9 cellular contexts compared by ENCODE assay signal in the genomic region with DNA sequence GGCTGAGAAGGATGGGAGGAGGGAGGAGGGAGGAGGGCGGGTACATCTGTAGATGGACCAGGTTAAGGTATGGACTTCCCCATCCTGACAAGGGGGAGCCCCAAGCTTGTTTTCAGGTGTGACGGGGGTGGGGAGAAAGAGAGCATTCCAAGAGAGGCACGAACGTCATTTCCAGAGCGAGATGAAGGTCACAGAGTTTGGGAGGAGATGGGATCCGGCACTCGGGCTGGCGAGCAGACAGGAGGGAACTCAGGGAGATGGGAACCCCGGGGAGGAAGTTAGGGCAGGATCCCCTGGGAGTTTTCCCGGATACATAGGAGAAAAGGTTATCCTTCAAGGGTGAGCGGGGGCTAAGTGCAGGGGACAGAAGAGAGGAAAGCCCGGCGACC.
A peak's percentile ranks its signal among the peaks of the same experiment; 100 is the strongest.
DNase-seq lines count a peak whose midpoint lies in the region; ATAC-seq and TF ChIP-seq lines count a peak whose summit lies in the region.
"Had no signal": no experiment of that assay in that cellular context is flagged by ENCODE, and none has a peak within 500 bp of the region (broad histone marks: within the 10 kb centered on the region; RNA-seq: fewer than 3 reads in every experiment).

No MANE protein-coding gene starts in this region.

- H3K36me3 Mint-ChIP-seq in endothelial cell (ENCODE audit: low read depth, unreplicated experiment), result no peaks in the 10 kb centered on the region
- peaks cover 0 to 19% (median 4%) of the 10 kb centered on the region in 5 donors for H3K36me3 Mint-ChIP-seq in naive thymus-derived CD4-positive, alpha-beta T cell
- no peaks in the 10 kb centered on the region for H3K36me3 Mint-ChIP-seq in activated naive CD4-positive, alpha-beta T cell treated with anti-CD3 and anti-CD28 coated beads, Interleukin-2, amount 10 ng/mL, durations not matched to agents 7 days and 5 days

- WGBS in HUES64, result 8% methylated on average over 13 of the region's 13 CpGs
- 10 to 18% methylated on average over 12 to 13 of the region's 13 CpGs for WGBS in mesodermal cell (ENCODE audit: insufficient coverage in 2 of 2), 2 experiments
- WGBS in thymus, result 93% methylated on average over 13 of the region's 13 CpGs

- POLR2A ChIA-PET in naive thymus-derived CD4-positive, alpha-beta T cell (lab: Charles Lee), result no interaction called here

- TF ChIP-seq CTCF in endothelial cell (IDR thresholded peaks at IDR 0.05; ENCODE audit: unreplicated experiment), result no peak

- peak overlapping the region; percentile 70 for H3K9ac ChIP-seq in HUES64 (ENCODE audit: low read depth, low read length)

- no peaks in the 10 kb centered on the region for H3K27me3 ChIP-seq in HUES64 (ENCODE audit: insufficient read depth, low read length)
- H3K27me3 ChIP-seq in thymus (ENCODE audit: control insufficient read depth, insufficient read depth), result no peaks in the 10 kb centered on the region
- no peaks in the 10 kb centered on the region for H3K27me3 ChIP-seq in naive thymus-derived CD4-positive, alpha-beta T cell (ENCODE audit: control insufficient read depth in 2 of 2, insufficient read depth in 2 of 2, low read length in 2 of 2)
- H3K27me3 ChIP-seq: pancreas had no signal

- H3K27ac Mint-ChIP-seq in endothelial cell (ENCODE audit: unreplicated experiment), result no peak overlapping the region
- no peak overlapping the region for H3K27ac Mint-ChIP-seq in naive thymus-derived CD4-positive, alpha-beta T cell
- H3K27ac Mint-ChIP-seq in activated naive CD4-positive, alpha-beta T cell treated with anti-CD3 and anti-CD28 coated beads, Interleukin-2, amount 10 ng/mL, durations not matched to agents 7 days and 5 days, result no peak overlapping the region

- peak overlapping the region; percentile 18 for H3K4me3 Mint-ChIP-seq in endothelial cell (ENCODE audit: unreplicated experiment)
- no peak overlapping the region for H3K4me3 Mint-ChIP-seq in naive thymus-derived CD4-positive, alpha-beta T cell
- no peak overlapping the region for H3K4me3 Mint-ChIP-seq in activated naive CD4-positive, alpha-beta T cell treated with anti-CD3 and anti-CD28 coated beads, Interleukin-2, amount 10 ng/mL, durations not matched to agents 7 days and 5 days

- H3K9me3 Mint-ChIP-seq in endothelial cell (ENCODE audit: unreplicated experiment), result no peaks in the 10 kb centered on the region
- no peaks in the 10 kb centered on the region for H3K9me3 Mint-ChIP-seq in naive thymus-derived CD4-positive, alpha-beta T cell
- no peaks in the 10 kb centered on the region for H3K9me3 Mint-ChIP-seq in activated naive CD4-positive, alpha-beta T cell treated with anti-CD3 and anti-CD28 coated beads, Interleukin-2, amount 10 ng/mL, durations not matched to agents 7 days and 5 days

- peaks cover 31% of the 10 kb centered on the region for H3K4me1 Mint-ChIP-seq in endothelial cell (ENCODE audit: unreplicated experiment)
- peaks cover 0 to 15% (median 8%) of the 10 kb centered on the region in 7 donors for H3K4me1 Mint-ChIP-seq in naive thymus-derived CD4-positive, alpha-beta T cell
- no peaks in the 10 kb centered on the region for H3K4me1 Mint-ChIP-seq in activated naive CD4-positive, alpha-beta T cell treated with anti-CD3 and anti-CD28 coated beads, Interleukin-2, amount 10 ng/mL, durations not matched to agents 7 days and 5 days

- peak; percentile 20 for DNase-seq in endothelial cell (ENCODE audit: low spot score)
- no peak for DNase-seq in naive thymus-derived CD4-positive, alpha-beta T cell
- no peak for DNase-seq in glomerular visceral epithelial cell (ENCODE audit: extremely low spot score)
- no peak for DNase-seq in activated naive CD4-positive, alpha-beta T cell treated with anti-CD3 and anti-CD28 coated beads, Interleukin-2, amount 10 ng/mL, durations not matched to agents 7 days and 5 days

- ATAC-seq in naive thymus-derived CD4-positive, alpha-beta T cell, result no peak
- ATAC-seq in HG02840 (IDR thresholded peaks at IDR 0.05; ENCODE audit: low FRiP score, unreplicated experiment), result no peak

- H3K4me1 ChIP-seq in HUES64 (ENCODE audit: insufficient read depth, low read length) (peaks cover 72% of the 10 kb centered on the region), mesodermal cell (ENCODE audit: control insufficient read depth, insufficient read depth, low read length, poor library complexity, severe bottlenecking) (peaks cover 32% of the 10 kb centered on the region), thymus (ENCODE audit: control insufficient read depth, insufficient read depth, low read length) (peaks cover 8% of the 10 kb centered on the region)
- no peaks in the 10 kb centered on the region for H3K4me1 ChIP-seq in naive thymus-derived CD4-positive, alpha-beta T cell (ENCODE audit: control insufficient read depth in 2 of 2, insufficient read depth in 2 of 2, low read length in 2 of 2)

- intact Hi-C loops in naive thymus-derived CD4-positive, alpha-beta T cell (cut with micrococcal nuclease), result no loop called here

- H3K27ac ChIP-seq in HUES64 (ENCODE audit: low read depth, low read length) (peak overlapping the region; percentile 93), mesodermal cell (ENCODE audit: low read depth, low read length, severe bottlenecking) (no peak overlapping the region), thymus (ENCODE audit: low read depth) (peak overlapping the region; percentile 57)
- H3K27ac ChIP-seq in naive thymus-derived CD4-positive, alpha-beta T cell (ENCODE audit: low read depth, low read length), result no peak overlapping the region
- H3K27ac ChIP-seq: pancreas had no signal

- CTCF ChIA-PET in naive thymus-derived CD4-positive, alpha-beta T cell (lab: Charles Lee), result interaction anchor here (0.7 kb wide), 1 partner anchor 574 kb away, joined by 4 read pairs; no protein-coding TSS in a partner anchor
- CTCF ChIA-PET in activated naive CD4-positive, alpha-beta T cell treated with anti-CD3 and anti-CD28 coated beads, Interleukin-2, amount 10 ng/mL, durations not matched to agents 7 days and 5 days (lab: Charles Lee), result no interaction called here

- peaks cover 2% of the 10 kb centered on the region for H3K27me3 Mint-ChIP-seq in endothelial cell (ENCODE audit: unreplicated experiment)
- H3K27me3 Mint-ChIP-seq in naive thymus-derived CD4-positive, alpha-beta T cell, result no peaks in the 10 kb centered on the region
- no peaks in the 10 kb centered on the region for H3K27me3 Mint-ChIP-seq in activated naive CD4-positive, alpha-beta T cell treated with anti-CD3 and anti-CD28 coated beads, Interleukin-2, amount 10 ng/mL, durations not matched to agents 7 days and 5 days

- H3K9me3 ChIP-seq in HUES64 (ENCODE audit: insufficient read depth, low read depth, low read length) (no peaks in the 10 kb centered on the region; the same call in 1 of the 2 replicates), mesodermal cell (ENCODE audit: control insufficient read depth, low read length) (peaks cover 4% of the 10 kb centered on the region), thymus (ENCODE audit: control insufficient read depth) (no peaks in the 10 kb centered on the region)
- no peaks in the 10 kb centered on the region for H3K9me3 ChIP-seq in naive thymus-derived CD4-positive, alpha-beta T cell (ENCODE audit: control insufficient read depth in 2 of 3, low read length in 3 of 3)
- H3K9me3 ChIP-seq: pancreas had no signal

- H3K4me3 ChIP-seq in HUES64 (ENCODE audit: low read length) (peak overlapping the region; percentile 32), mesodermal cell (ENCODE audit: extremely low read depth, insufficient read depth, low read length, poor library complexity, severe bottlenecking) (peak overlapping the region; percentile 5), thymus (ENCODE audit: low read length) (no peak overlapping the region)
- no peak overlapping the region for H3K4me3 ChIP-seq in naive thymus-derived CD4-positive, alpha-beta T cell (ENCODE audit: low read length)
- H3K4me3 ChIP-seq: pancreas had no signal

- H3K36me3 ChIP-seq in HUES64 (ENCODE audit: insufficient read depth, low read length) (0 out of 2 replicates have a peak, but pooled peaks cover 2% of the 10 kb centered on the region), mesodermal cell (ENCODE audit: control insufficient read depth, insufficient read depth, low read length) (peaks cover 16% of the 10 kb centered on the region), thymus (ENCODE audit: control insufficient read depth, insufficient read depth) (peaks cover 3% of the 10 kb centered on the region)
- peaks cover 0 to 5% (median 0%) of the 10 kb centered on the region in 3 experiments for H3K36me3 ChIP-seq in naive thymus-derived CD4-positive, alpha-beta T cell (ENCODE audit: control insufficient read depth in 2 of 3, insufficient read depth in 3 of 3, low read length in 3 of 3)
- H3K36me3 ChIP-seq: pancreas had no signal

Comparison
In these comparisons a context has a peak if more than half of its experiments do, and no peak if none do; other contexts are left out.
1. H3K27ac ChIP-seq: peak in HUES64 (single experiment) and thymus (single experiment); none in mesodermal cell (single experiment) and naive thymus-derived CD4-positive, alpha-beta T cell (single experiment).
2. H3K4me3 ChIP-seq: peak in HUES64 (single experiment) and mesodermal cell (single experiment); none in thymus (single experiment) and naive thymus-derived CD4-positive, alpha-beta T cell (single experiment).